Comparison of ENCODE assay signal across 8 cellular contexts in genomic region chr1:54475357-54476230, GRCh38.
DNase-seq lines count a peak whose midpoint lies in the region; ATAC-seq and TF ChIP-seq lines count a peak whose summit lies in the region.

No MANE protein-coding gene starts in this region.

- H3K4me1 ChIP-seq in heart right ventricle (peaks cover 3 to 35% (median 8%) of the 10 kb centered on the region in 9 donors), Caco-2 (peaks cover 20% of the 10 kb centered on the region)

- BruUV-seq in Caco-2 (replicated peaks; lab: Mats Ljungman, UMichigan) = no TSS peak

- peak overlapping the region; percentile 60 for H3K27ac ChIP-seq in HL-60 (replicated peaks)
- no peak overlapping the region for H3K27ac ChIP-seq in heart right ventricle

- H3K9me3 ChIP-seq in heart right ventricle (no peaks in the 10 kb centered on the region), Caco-2 (no peaks in the 10 kb centered on the region)

- no peaks in the 10 kb centered on the region for H3K36me3 Mint-ChIP-seq in activated CD4-positive, alpha-beta T cell treated with anti-CD3 and anti-CD28 coated beads, Interleukin-2, amount 10 ng/mL, durations not matched to agents 24 days and 14 days (ENCODE audit: low read depth)
- H3K36me3 Mint-ChIP-seq in Caco-2 (ENCODE audit: insufficient read depth, unreplicated experiment) = peaks cover 8% of the 10 kb centered on the region

- H3K4me1 Mint-ChIP-seq in activated CD4-positive, alpha-beta T cell treated with anti-CD3 and anti-CD28 coated beads, Interleukin-2, amount 10 ng/mL, durations not matched to agents 24 days and 14 days = peaks cover 27% of the 10 kb centered on the region
- peaks cover 31% of the 10 kb centered on the region for H3K4me1 Mint-ChIP-seq in Caco-2 (ENCODE audit: low read depth, unreplicated experiment)

- intact Hi-C loops in activated CD4-positive, alpha-beta T cell treated with anti-CD3 and anti-CD28 coated beads, Interleukin-2, amount 10 ng/mL, durations not matched to agents 24 days and 14 days (cut with micrococcal nuclease) = no loop called here
- intact Hi-C loops in heart right ventricle (cut with DNase I) = no loop called here
- intact Hi-C loops in sciatic nerve (cut with DNase I) = no loop called here
- intact Hi-C loops in Caco-2 (cut with micrococcal nuclease; ENCODE audit: unreplicated experiment) = no loop called here

- no peak overlapping the region for H3K27ac Mint-ChIP-seq in activated CD4-positive, alpha-beta T cell treated with anti-CD3 and anti-CD28 coated beads, Interleukin-2, amount 10 ng/mL, durations not matched to agents 24 days and 14 days
- no peak overlapping the region for H3K27ac Mint-ChIP-seq in Caco-2 (ENCODE audit: unreplicated experiment)

- CTCF ChIA-PET in Caco-2 (lab: Charles Lee) = interaction anchor here (0.6 kb wide), 1 partner anchor 294 kb away, joined by 5 read pairs; no protein-coding TSS in a partner anchor

- POLR2A ChIA-PET in Caco-2 (lab: Charles Lee) = no interaction called here

- TF ChIP-seq CTCF in HL-60 (IDR thresholded peaks at IDR 0.05; ENCODE audit: insufficient read depth, low read length) (no peak), heart right ventricle (IDR thresholded peaks at IDR 0.05) (no peak), Caco-2 (IDR thresholded peaks at IDR 0.05; ENCODE audit: insufficient read depth in 1 of 2, low read depth in 1 of 2, low read length in 1 of 2, severe bottlenecking in 1 of 2, unreplicated experiment in 1 of 2) (no peak)

- no peaks in the 10 kb centered on the region for H3K9me3 Mint-ChIP-seq in activated CD4-positive, alpha-beta T cell treated with anti-CD3 and anti-CD28 coated beads, Interleukin-2, amount 10 ng/mL, durations not matched to agents 24 days and 14 days
- no peaks in the 10 kb centered on the region for H3K9me3 Mint-ChIP-seq in Caco-2 (ENCODE audit: unreplicated experiment)

- WGBS in heart right ventricle, 2 donors = 42 to 43% methylated on average over 26 to 27 of the region's 27 CpGs

- peaks cover 25% of the 10 kb centered on the region for H3K27me3 Mint-ChIP-seq in activated CD4-positive, alpha-beta T cell treated with anti-CD3 and anti-CD28 coated beads, Interleukin-2, amount 10 ng/mL, durations not matched to agents 24 days and 14 days
- H3K27me3 Mint-ChIP-seq in Caco-2 (ENCODE audit: insufficient read depth, unreplicated experiment) = no peaks in the 10 kb centered on the region

- H3K36me3 ChIP-seq in heart right ventricle (no peaks in the 10 kb centered on the region), Caco-2 (ENCODE audit: control insufficient read depth, insufficient read depth, low read length) (no peaks in the 10 kb centered on the region)

- H3K4me3 Mint-ChIP-seq in activated CD4-positive, alpha-beta T cell treated with anti-CD3 and anti-CD28 coated beads, Interleukin-2, amount 10 ng/mL, durations not matched to agents 24 days and 14 days = peak overlapping the region; percentile 35
- no peak overlapping the region for H3K4me3 Mint-ChIP-seq in Caco-2 (ENCODE audit: unreplicated experiment)

- peak in 5 of 8 donors; percentile 15 to 52 (median 21) for ATAC-seq in heart right ventricle
- peak; percentile 62 for ATAC-seq in sciatic nerve
- no peak for ATAC-seq in HG02798 (IDR thresholded peaks at IDR 0.05; ENCODE audit: poor library complexity, unreplicated experiment)

- H3K4me3 ChIP-seq in HL-60 (replicated peaks; ENCODE audit: insufficient read depth, low read length) = no peak overlapping the region
- peak overlapping the region in 8 of 10 donors; percentile 1 to 50 (median 40) for H3K4me3 ChIP-seq in heart right ventricle
- no peak overlapping the region for H3K4me3 ChIP-seq in Caco-2 (ENCODE audit: low read depth, low read length)

- DNase-seq in HL-60 (ENCODE audit: low read depth in 1 of 2, low spot score in 1 of 2) (no peak), heart right ventricle (no peak), sciatic nerve (ENCODE audit: low spot score) (no peak), mucosa of gallbladder (ENCODE audit: low spot score) (no peak), iPS-NIHi7 (ENCODE audit: extremely low spot score) (no peak), Caco-2 (no peak)
- DNase-seq in activated CD4-positive, alpha-beta T cell treated with anti-CD3 and anti-CD28 coated beads, Interleukin-2, amount 10 ng/mL, durations not matched to agents 24 days and 14 days = peak; percentile 74

- H3K27me3 ChIP-seq in HL-60 (ENCODE audit: insufficient read depth, poor library complexity, severe bottlenecking) = no peaks in the 10 kb centered on the region
- peaks cover 0 to 26% (median 10%) of the 10 kb centered on the region in 7 donors for H3K27me3 ChIP-seq in heart right ventricle
- no peaks in the 10 kb centered on the region for H3K27me3 ChIP-seq in Caco-2 (replicated peaks; ENCODE audit: control insufficient read depth, insufficient read depth, low read length)

Comparison
In these comparisons a context has a peak if more than half of its experiments do, and no peak if none do; other contexts are left out.
1. H3K4me3 ChIP-seq: peak in heart right ventricle (8 of 10); none in HL-60 (single experiment) and Caco-2 (single experiment).